Comparison of ENCODE assay signal across 1 cellular context in the genomic region with DNA sequence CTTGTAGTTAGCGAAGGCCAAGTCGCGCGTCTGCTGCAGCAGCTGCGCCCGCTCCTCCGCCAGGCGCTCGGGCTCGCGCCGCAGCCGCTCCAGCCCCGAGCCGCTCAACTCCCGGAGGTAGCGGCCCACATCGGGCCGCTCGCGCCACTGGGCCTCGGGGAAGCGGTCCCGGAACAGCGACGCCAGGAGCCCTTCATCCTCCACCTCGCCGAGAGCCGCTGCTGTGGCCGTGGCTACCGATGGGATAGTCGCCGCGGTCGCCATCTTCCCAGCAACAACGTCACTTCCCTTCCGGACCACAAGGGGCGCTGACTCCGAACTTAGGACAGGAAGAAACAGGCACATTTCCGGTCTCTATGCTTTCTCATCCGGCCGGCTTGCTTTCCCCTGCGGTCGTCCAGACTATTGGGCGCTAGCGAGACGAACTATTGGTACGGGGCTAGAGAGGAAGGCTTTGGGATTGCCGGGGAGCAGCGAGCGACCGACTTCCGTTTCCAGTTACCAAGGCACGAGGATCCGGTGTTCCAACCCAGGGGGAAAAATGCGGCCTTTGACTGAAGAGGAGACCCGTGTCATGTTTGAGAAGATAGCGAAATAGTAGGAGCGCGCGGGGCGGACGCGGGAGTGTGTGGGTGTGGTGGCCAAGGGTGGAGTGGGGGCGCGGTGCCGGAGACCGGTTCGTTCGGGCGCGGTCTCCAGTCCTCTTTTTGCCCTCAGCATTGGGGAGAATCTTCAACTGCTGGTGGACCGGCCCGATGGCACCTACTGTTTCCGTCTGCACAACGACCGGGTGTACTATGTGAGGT.
A peak's percentile ranks its signal among the peaks of the same experiment; 100 is the strongest.
TF ChIP-seq lines count a peak whose summit lies in the region.

A gene with protein sequence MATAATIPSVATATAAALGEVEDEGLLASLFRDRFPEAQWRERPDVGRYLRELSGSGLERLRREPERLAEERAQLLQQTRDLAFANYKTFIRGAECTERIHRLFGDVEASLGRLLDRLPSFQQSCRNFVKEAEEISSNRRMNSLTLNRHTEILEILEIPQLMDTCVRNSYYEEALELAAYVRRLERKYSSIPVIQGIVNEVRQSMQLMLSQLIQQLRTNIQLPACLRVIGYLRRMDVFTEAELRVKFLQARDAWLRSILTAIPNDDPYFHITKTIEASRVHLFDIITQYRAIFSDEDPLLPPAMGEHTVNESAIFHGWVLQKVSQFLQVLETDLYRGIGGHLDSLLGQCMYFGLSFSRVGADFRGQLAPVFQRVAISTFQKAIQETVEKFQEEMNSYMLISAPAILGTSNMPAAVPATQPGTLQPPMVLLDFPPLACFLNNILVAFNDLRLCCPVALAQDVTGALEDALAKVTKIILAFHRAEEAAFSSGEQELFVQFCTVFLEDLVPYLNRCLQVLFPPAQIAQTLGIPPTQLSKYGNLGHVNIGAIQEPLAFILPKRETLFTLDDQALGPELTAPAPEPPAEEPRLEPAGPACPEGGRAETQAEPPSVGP (minus strand): TSS at position 276 of the 806 bp plus-strand sequence. CDS start 12 bp downstream, at position 264.
A gene (plus strand): TSS at position 484 of the 806 bp plus-strand sequence. CDS start 58 bp downstream, at position 542.

TF ChIP-seq in H1, 55 proteins besides CTCF, POLR2A, EP300 and RAD21 (continued from another document):
- TF ChIP-seq GABPA (IDR thresholded peaks at IDR 0.05; ENCODE audit: borderline replicate concordance, insufficient read depth, low read length) (peak; percentile 94), SUZ12 (IDR thresholded peaks at IDR 0.05; ENCODE audit: low read length) (no peak), ASH2L (IDR thresholded peaks at IDR 0.05; ENCODE audit: low read length) (peak; percentile 91), SRF (IDR thresholded peaks at IDR 0.05; ENCODE audit: low read depth, low read length) (no peak), CTBP2 (IDR thresholded peaks at IDR 0.05; ENCODE audit: borderline replicate concordance, insufficient read depth, insufficient read length, low read length) (no peak), RNF2 (IDR thresholded peaks at IDR 0.05; ENCODE audit: borderline replicate concordance, low read depth, low read length, missing control alignments, poor library complexity, severe bottlenecking) (no peak), NRF1 (IDR thresholded peaks at IDR 0.05; ENCODE audit: low read depth, low read length) (no peak), RXRA (IDR thresholded peaks at IDR 0.05; ENCODE audit: insufficient read depth, low read depth, low read length) (no peak)
TF ChIP-seq in H1: peak in this region for 23.
